Comparison of ENCODE assay signal across 1 cellular context in the genomic region with DNA sequence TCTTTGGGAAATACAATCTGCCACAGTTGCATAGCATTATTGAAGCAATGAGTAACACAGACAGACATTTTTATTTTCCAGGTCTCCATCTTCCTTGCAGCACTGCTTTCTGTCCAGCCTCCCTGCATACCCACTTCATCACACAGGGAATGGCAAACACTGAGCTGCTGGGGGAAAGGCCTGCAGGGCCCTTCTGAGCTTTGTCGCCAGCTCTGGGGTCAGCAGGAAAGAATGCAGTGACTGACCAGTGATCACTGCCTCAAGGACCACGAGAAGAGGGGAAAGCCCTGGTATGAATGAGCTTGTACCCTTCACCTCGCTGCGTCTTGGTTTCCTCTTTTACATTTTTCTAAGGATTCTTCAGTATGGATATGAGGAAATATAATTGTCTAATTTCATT.
TF ChIP-seq lines count a peak whose summit lies in the region.

No MANE protein-coding gene starts in this region.

TF ChIP-seq in A549, 52 proteins besides CTCF, POLR2A, EP300 and RAD21 (continued from another document):
- TF ChIP-seq, protein P1, sequence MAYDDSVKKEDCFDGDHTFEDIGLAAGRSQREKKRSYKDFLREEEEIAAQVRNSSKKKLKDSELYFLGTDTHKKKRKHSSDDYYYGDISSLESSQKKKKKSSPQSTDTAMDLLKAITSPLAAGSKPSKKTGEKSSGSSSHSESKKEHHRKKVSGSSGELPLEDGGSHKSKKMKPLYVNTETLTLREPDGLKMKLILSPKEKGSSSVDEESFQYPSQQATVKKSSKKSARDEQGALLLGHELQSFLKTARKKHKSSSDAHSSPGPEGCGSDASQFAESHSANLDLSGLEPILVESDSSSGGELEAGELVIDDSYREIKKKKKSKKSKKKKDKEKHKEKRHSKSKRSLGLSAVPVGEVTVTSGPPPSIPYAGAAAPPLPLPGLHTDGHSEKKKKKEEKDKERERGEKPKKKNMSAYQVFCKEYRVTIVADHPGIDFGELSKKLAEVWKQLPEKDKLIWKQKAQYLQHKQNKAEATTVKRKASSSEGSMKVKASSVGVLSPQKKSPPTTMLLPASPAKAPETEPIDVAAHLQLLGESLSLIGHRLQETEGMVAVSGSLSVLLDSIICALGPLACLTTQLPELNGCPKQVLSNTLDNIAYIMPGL (CRISPR knock-in tag; IDR thresholded peaks at IDR 0.05; ENCODE audit: borderline replicate concordance): no peak
- no peak for TF ChIP-seq PBX3 (IDR thresholded peaks at IDR 0.05)
- no peak for TF ChIP-seq CBX2 (IDR thresholded peaks at IDR 0.05; ENCODE audit: borderline replicate concordance, low read depth)
- no peak for TF ChIP-seq GATA3 (IDR thresholded peaks at IDR 0.05; ENCODE audit: borderline replicate concordance)
- TF ChIP-seq RARB (CRISPR knock-in tag; IDR thresholded peaks at IDR 0.05): no peak
